Comparison of ENCODE assay signal across 18 cellular contexts in genomic region chr15:71469393-71469792, GRCh38.
DNase-seq lines count a peak whose midpoint lies in the region; ATAC-seq and TF ChIP-seq lines count a peak whose summit lies in the region.
"Had no signal": no experiment of that assay in that cellular context is flagged by ENCODE, and none has a peak within 500 bp of the region (broad histone marks: within the 10 kb centered on the region; RNA-seq: fewer than 3 reads in every experiment).

No MANE protein-coding gene starts in this region.

- no peaks in the 10 kb centered on the region for H3K9me3 ChIP-seq in BE2C
- H3K9me3 ChIP-seq: vagina had no signal

- TF ChIP-seq CTCF in BE2C (IDR thresholded peaks at IDR 0.05; ENCODE audit: low read depth, low read length), result peak; percentile 35; the same call in 1 of the 2 replicates
- peak; percentile 6 for TF ChIP-seq CTCF in fibroblast of pulmonary artery (IDR thresholded peaks at IDR 0.05; ENCODE audit: low read length, missing control alignments)
- no peak for TF ChIP-seq CTCF in osteocyte (IDR thresholded peaks at IDR 0.05)

- no peak for ATAC-seq in stimulated activated memory B cell treated with anti-CD40 and anti-IgM and Interleukin-4, amounts not matched to agents 10 μg/mL and 1 μg/mL and 100 μg/mL, for 72 hours
- ATAC-seq: activated T-cell treated with anti-CD3 and anti-CD28 coated beads, Interleukin-2, amount 50 U/mL, for 4 hours; T-cell had no signal

- no peaks in the 10 kb centered on the region for H3K36me3 Mint-ChIP-seq in stimulated activated memory B cell treated with anti-CD40 and anti-IgM and Interleukin-4, amounts not matched to agents 10 μg/mL and 1 μg/mL and 100 μg/mL, for 72 hours
- H3K36me3 Mint-ChIP-seq in osteocyte (ENCODE audit: unreplicated experiment), result no peaks in the 10 kb centered on the region
- H3K36me3 Mint-ChIP-seq: activated naive CD4-positive, alpha-beta T cell treated with anti-CD3 and anti-CD28 coated beads, Interleukin-2, amount 10 ng/mL, durations not matched to agents 7 days and 5 days; T-cell had no signal

- peak; percentile 21 for DNase-seq in BE2C
- DNase-seq in H7, result peak; percentile 44
- peak; percentile 8 for DNase-seq in SK-N-DZ (ENCODE audit: low spot score)
- DNase-seq in fibroblast of pulmonary artery (ENCODE audit: low read depth), result no peak
- no peak for DNase-seq in OCI-M1 (lab: John Stamatoyannopoulos, UW)
- no peak for DNase-seq in cerebellar nuclear complex (lab: John Stamatoyannopoulos, UW)
- no peak for DNase-seq in osteocyte (ENCODE audit: extremely low spot score, unreplicated experiment)
- DNase-seq: activated CD4-positive, alpha-beta memory T cell treated with anti-CD3 and anti-CD28 coated beads, Interleukin-2, amount 10 ng/mL, durations not matched to agents 7 days and 5 days; activated naive CD4-positive, alpha-beta T cell treated with anti-CD3 and anti-CD28 coated beads, Interleukin-2, amount 10 ng/mL, durations not matched to agents 7 days and 5 days; activated T-cell treated with anti-CD3 and anti-CD28 coated beads, Interleukin-2, amount 50 U/mL, for 4 hours; NCI-H2171 treated with DMSO at 0.1 percent for 48 hours; stimulated activated CD8-positive, alpha-beta memory T cell treated with anti-CD3 and anti-CD28 coated beads, Interleukin-4, amount 100 ng/mL, for 48 hours; T-cell had no signal

- no peak overlapping the region for H3K27ac Mint-ChIP-seq in stimulated activated memory B cell treated with anti-CD40 and anti-IgM and Interleukin-4, amounts not matched to agents 10 μg/mL and 1 μg/mL and 100 μg/mL, for 72 hours
- no peak overlapping the region for H3K27ac Mint-ChIP-seq in osteocyte (ENCODE audit: unreplicated experiment)
- H3K27ac Mint-ChIP-seq: activated CD4-positive, alpha-beta memory T cell treated with anti-CD3 and anti-CD28 coated beads, Interleukin-2, amount 10 ng/mL, durations not matched to agents 7 days and 5 days; activated naive CD4-positive, alpha-beta T cell treated with anti-CD3 and anti-CD28 coated beads, Interleukin-2, amount 10 ng/mL, durations not matched to agents 7 days and 5 days; neural progenitor cell; T-cell had no signal

- H3K27me3 Mint-ChIP-seq in stimulated activated memory B cell treated with anti-CD40 and anti-IgM and Interleukin-4, amounts not matched to agents 10 μg/mL and 1 μg/mL and 100 μg/mL, for 72 hours, result no peaks in the 10 kb centered on the region
- peaks cover 4% of the 10 kb centered on the region for H3K27me3 Mint-ChIP-seq in osteocyte (ENCODE audit: unreplicated experiment)

- H3K4me1 ChIP-seq in BE2C, result no peaks in the 10 kb centered on the region

- H3K9me3 Mint-ChIP-seq in stimulated activated memory B cell treated with anti-CD40 and anti-IgM and Interleukin-4, amounts not matched to agents 10 μg/mL and 1 μg/mL and 100 μg/mL, for 72 hours, result peaks cover 3% of the 10 kb centered on the region
- H3K9me3 Mint-ChIP-seq in osteocyte (ENCODE audit: unreplicated experiment), result no peaks in the 10 kb centered on the region
- H3K9me3 Mint-ChIP-seq: activated CD4-positive, alpha-beta memory T cell treated with anti-CD3 and anti-CD28 coated beads, Interleukin-2, amount 10 ng/mL, durations not matched to agents 7 days and 5 days; activated naive CD4-positive, alpha-beta T cell treated with anti-CD3 and anti-CD28 coated beads, Interleukin-2, amount 10 ng/mL, durations not matched to agents 7 days and 5 days; activated T-cell treated with anti-CD3 and anti-CD28 coated beads, Interleukin-2, amount 50 U/mL, for 4 hours; T-cell had no signal

- peaks cover 3% of the 10 kb centered on the region for H3K27me3 ChIP-seq in BE2C
- H3K27me3 ChIP-seq in H7 (ENCODE audit: control insufficient read depth, insufficient read depth, low read length), result no peaks in the 10 kb centered on the region
- H3K27me3 ChIP-seq: BLaER1 treated with 17β-estradiol and CSF1 and Interleukin-3, amounts not matched to agents 10 nM and 100 nM; neural progenitor cell; vagina had no signal

- H3K4me3 Mint-ChIP-seq in stimulated activated memory B cell treated with anti-CD40 and anti-IgM and Interleukin-4, amounts not matched to agents 10 μg/mL and 1 μg/mL and 100 μg/mL, for 72 hours, result no peak overlapping the region
- H3K4me3 Mint-ChIP-seq in osteocyte (ENCODE audit: unreplicated experiment), result no peak overlapping the region
- H3K4me3 Mint-ChIP-seq: activated CD4-positive, alpha-beta memory T cell treated with anti-CD3 and anti-CD28 coated beads, Interleukin-2, amount 10 ng/mL, durations not matched to agents 7 days and 5 days; activated naive CD4-positive, alpha-beta T cell treated with anti-CD3 and anti-CD28 coated beads, Interleukin-2, amount 10 ng/mL, durations not matched to agents 7 days and 5 days; activated T-cell treated with anti-CD3 and anti-CD28 coated beads, Interleukin-2, amount 50 U/mL, for 4 hours; neural progenitor cell; T-cell had no signal

- H3K4me3 ChIP-seq in BE2C (ENCODE audit: low read depth, low read length), result no peak overlapping the region
- no peak overlapping the region for H3K4me3 ChIP-seq in H7 (ENCODE audit: insufficient read depth, low read depth, low read length)
- no peak overlapping the region for H3K4me3 ChIP-seq in fibroblast of pulmonary artery (replicated peaks; ENCODE audit: low read depth, low read length)
- H3K4me3 ChIP-seq: BLaER1 treated with 17β-estradiol and CSF1 and Interleukin-3, amounts not matched to agents 10 nM and 100 nM; neural progenitor cell; smooth muscle cell; vagina had no signal

- no peaks in the 10 kb centered on the region for H3K4me1 Mint-ChIP-seq in stimulated activated memory B cell treated with anti-CD40 and anti-IgM and Interleukin-4, amounts not matched to agents 10 μg/mL and 1 μg/mL and 100 μg/mL, for 72 hours
- H3K4me1 Mint-ChIP-seq in osteocyte (ENCODE audit: unreplicated experiment), result no peaks in the 10 kb centered on the region
- H3K4me1 Mint-ChIP-seq: T-cell had no signal

- no peaks in the 10 kb centered on the region for H3K36me3 ChIP-seq in BE2C
- no peaks in the 10 kb centered on the region for H3K36me3 ChIP-seq in H7 (replicated peaks; ENCODE audit: control insufficient read depth, insufficient read depth, low read length)
- H3K36me3 ChIP-seq: BLaER1 treated with 17β-estradiol and CSF1 and Interleukin-3, amounts not matched to agents 10 nM and 100 nM; neural progenitor cell; vagina had no signal

Comparison
In these comparisons a context has a peak if more than half of its experiments do, and no peak if none do; other contexts are left out.
1. DNase-seq: peak in BE2C (single experiment), H7 (single experiment) and SK-N-DZ (single experiment); none in fibroblast of pulmonary artery (single experiment), OCI-M1 (single experiment), cerebellar nuclear complex (0 of 2) and osteocyte (single experiment).